In the genomic region with DNA sequence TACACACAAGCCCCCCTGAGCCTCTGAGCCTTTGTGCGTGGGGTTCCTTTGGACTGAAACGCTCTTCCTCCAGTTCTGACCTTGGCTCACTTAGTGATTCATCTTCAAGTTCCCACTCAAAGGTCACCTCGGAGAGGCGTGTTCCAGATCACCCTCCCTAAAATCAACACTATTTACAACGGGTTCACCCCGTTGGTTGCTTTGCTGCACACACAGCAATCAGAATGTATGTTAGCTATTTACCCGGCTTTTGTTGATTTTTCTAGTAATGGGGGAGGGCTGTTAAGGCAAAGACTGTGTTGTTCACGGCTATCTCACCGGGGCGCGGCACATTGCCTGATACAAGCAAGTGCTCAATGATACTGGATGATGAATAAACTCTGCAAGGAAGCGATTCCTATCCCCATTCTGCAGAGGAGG, we compare ENCODE assay signal across 8 cellular contexts. TPM values are rescaled to one million over a fixed set of nuclear protein-coding genes. Genes with fewer than 3 reads are reported as not detected.
DNase-seq lines count a peak whose midpoint lies in the region; ATAC-seq, FAIRE-seq and TF ChIP-seq lines count a peak whose summit lies in the region.

No MANE protein-coding gene starts in this region.

- POLR2A ChIA-PET in A549 (lab: Yijun Ruan, JAX), result no interaction called here

- peak overlapping the region; percentile 85 for H3K4me2 ChIP-seq in A549

- H3K4me3 ChIP-seq in A549 (peak overlapping the region; percentile 92), mesodermal cell (ENCODE audit: extremely low read depth, insufficient read depth, low read length, poor library complexity, severe bottlenecking) (peak overlapping the region; percentile 78)

- H3K9me3 ChIP-seq in A549, result no peaks in the 10 kb centered on the region
- no peaks in the 10 kb centered on the region for H3K9me3 ChIP-seq in mesodermal cell (ENCODE audit: control insufficient read depth, low read length)

- ATAC-seq in A549 (peak in 1 of 2 experiments; percentile 9; a peak in 1 of 6 replicates), HG03460 (IDR thresholded peaks at IDR 0.05; ENCODE audit: unreplicated experiment) (peak; percentile 4), HG02852 (IDR thresholded peaks at IDR 0.05; ENCODE audit: unreplicated experiment) (no peak), GM18517 (IDR thresholded peaks at IDR 0.05; ENCODE audit: unreplicated experiment) (no peak)

- no peak for TF ChIP-seq RAD21 in A549 (conservative IDR thresholded peaks at IDR 0.05 in 1 of 2, IDR thresholded peaks at IDR 0.05 in 1 of 2)

- TF ChIP-seq POLR2A in A549 (IDR thresholded peaks at IDR 0.05; ENCODE audit: low read length), result no peak

- H3K27ac ChIP-seq in A549 (peak overlapping the region; percentile 79 to 89; a peak in 5 of 6 replicates), caudate nucleus (ENCODE audit: low read depth, low read length) (peak overlapping the region; percentile 70), mesodermal cell (ENCODE audit: low read depth, low read length, severe bottlenecking) (no peak overlapping the region)

- WGBS in A549 (ENCODE audit: missing lambda C conversion rate), result 23% methylated on average over 12 of the region's 12 CpGs
- 60 to 69% methylated on average over 8 to 9 of the region's 12 CpGs for WGBS in mesodermal cell (ENCODE audit: insufficient coverage in 2 of 2), 2 experiments

- H3K36me3 ChIP-seq in mesodermal cell (ENCODE audit: control insufficient read depth, insufficient read depth, low read length), result peaks cover under 1% of the 10 kb centered on the region

- no peak for FAIRE-seq in A549 (lab: Jason Lieb, UNC)

- peaks cover 11% of the 10 kb centered on the region for H3K4me1 ChIP-seq in A549
- H3K4me1 ChIP-seq in mesodermal cell (ENCODE audit: control insufficient read depth, insufficient read depth, low read length, poor library complexity, severe bottlenecking), result peaks cover 8% of the 10 kb centered on the region

- no peak for TF ChIP-seq CTCF in A549 (IDR thresholded peaks at IDR 0.05)

- no peak for TF ChIP-seq EP300 in A549 (IDR thresholded peaks at IDR 0.05)

- DNase-seq in A549 (ENCODE audit: low read depth in 1 of 2, low spot score in 1 of 2) (no peak), caudate nucleus (lab: John Stamatoyannopoulos, UW) (no peak), NCI-H2227 (lab: John Stamatoyannopoulos, UW; ENCODE audit: unreplicated experiment) (no peak), HPDE6-E6E7 (ENCODE audit: extremely low spot score) (no peak)

- CTCF ChIA-PET in A549 (lab: Yijun Ruan, JAX), result interaction anchor here (1.7 to 2.5 kb wide), 2 partner anchors 8 to 24 kb away, joined by 4 to 12 read pairs; no protein-coding TSS in a partner anchor

TF ChIP-seq in A549, 52 proteins besides CTCF, POLR2A, EP300 and RAD21:
- TF ChIP-seq EHF (CRISPR knock-in tag; IDR thresholded peaks at IDR 0.05) (no peak), JUN (IDR thresholded peaks at IDR 0.05) (no peak), MYC (IDR thresholded peaks at IDR 0.05; ENCODE audit: borderline replicate concordance, low read length) (no peak), BCL3 (IDR thresholded peaks at IDR 0.05) (no peak), E2F6 (IDR thresholded peaks at IDR 0.05; ENCODE audit: borderline replicate concordance, low read depth) (no peak), HOXB5 (CRISPR knock-in tag; IDR thresholded peaks at IDR 0.05) (no peak), GATA3 (IDR thresholded peaks at IDR 0.05; ENCODE audit: borderline replicate concordance) (no peak), NPAS2 (CRISPR knock-in tag; IDR thresholded peaks at IDR 0.05; ENCODE audit: borderline replicate concordance) (no peak), ZNF302 (CRISPR knock-in tag; IDR thresholded peaks at IDR 0.05) (no peak), RCOR1 (IDR thresholded peaks at IDR 0.05; ENCODE audit: low read depth, low read length) (no peak)
- TF ChIP-seq, protein P1, sequence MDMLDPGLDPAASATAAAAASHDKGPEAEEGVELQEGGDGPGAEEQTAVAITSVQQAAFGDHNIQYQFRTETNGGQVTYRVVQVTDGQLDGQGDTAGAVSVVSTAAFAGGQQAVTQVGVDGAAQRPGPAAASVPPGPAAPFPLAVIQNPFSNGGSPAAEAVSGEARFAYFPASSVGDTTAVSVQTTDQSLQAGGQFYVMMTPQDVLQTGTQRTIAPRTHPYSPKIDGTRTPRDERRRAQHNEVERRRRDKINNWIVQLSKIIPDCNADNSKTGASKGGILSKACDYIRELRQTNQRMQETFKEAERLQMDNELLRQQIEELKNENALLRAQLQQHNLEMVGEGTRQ (IDR thresholded peaks at IDR 0.05), result no peak
- TF ChIP-seq, protein P2, sequence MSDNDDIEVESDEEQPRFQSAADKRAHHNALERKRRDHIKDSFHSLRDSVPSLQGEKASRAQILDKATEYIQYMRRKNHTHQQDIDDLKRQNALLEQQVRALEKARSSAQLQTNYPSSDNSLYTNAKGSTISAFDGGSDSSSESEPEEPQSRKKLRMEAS (IDR thresholded peaks at IDR 0.05), result no peak

RNA-seq across cellular contexts. Expression of gene NAGPA, which starts 1.0 kb away (rescaled TPM):
- polyA plus RNA-seq in A549 (2011; rRNA removed) (6.5 and 6.7 TPM in 2 replicates), A549 (2017; fragmentation: RNase III; extraction: RNeasy Plus Mini Kit Qiagen cat#74134 plus additional on column Dnase treatment) (12.6 to 17.3 TPM (median 16.5 TPM) in 3 replicates)
- polyA plus RNA-seq in A549 (2012; cell fraction: cytosol; rRNA removed), result 14.6 and 17.8 TPM in 2 replicates
- polyA plus RNA-seq in A549 (2012; cell fraction: nucleus; rRNA removed), result 44.4 and 60.0 TPM in 2 replicates
- polyA minus RNA-seq in A549 (2011; rRNA and poly(A)+ RNA removed), result 6.8 and 8.2 TPM in 2 replicates
- polyA plus RNA-seq in mesodermal cell (2013, experiment 1 of 2), result 9.1 TPM
- 8.5 TPM for polyA plus RNA-seq in mesodermal cell (2013, experiment 2 of 2)

RNA-seq across cellular contexts. Expression of gene C16orf89, which starts 33.0 kb away (rescaled TPM):
- not detected in 2 replicates for polyA plus RNA-seq in A549 (2011; rRNA removed)
- polyA plus RNA-seq in A549 (2012; cell fraction: cytosol; rRNA removed), result not detected in 2 replicates
- polyA plus RNA-seq in A549 (2012; cell fraction: nucleus; rRNA removed), result not detected in 2 replicates
- polyA plus RNA-seq in A549 (2017; fragmentation: RNase III; extraction: RNeasy Plus Mini Kit Qiagen cat#74134 plus additional on column Dnase treatment), result not detected in 3 replicates
- polyA minus RNA-seq in A549 (2011; rRNA and poly(A)+ RNA removed), result not detected in 2 replicates
- polyA plus RNA-seq in mesodermal cell (2013, experiment 1 of 2), result 3.5 TPM
- 2.3 TPM for polyA plus RNA-seq in mesodermal cell (2013, experiment 2 of 2)

RNA-seq across cellular contexts. Expression of gene ALG1, which starts 38.9 kb away (rescaled TPM):
- 30.9 and 35.5 TPM in 2 replicates for polyA plus RNA-seq in A549 (2011; rRNA removed)
- 31.7 and 37.9 TPM in 2 replicates for polyA plus RNA-seq in A549 (2012; cell fraction: cytosol; rRNA removed)
- 58.0 and 61.6 TPM in 2 replicates for polyA plus RNA-seq in A549 (2012; cell fraction: nucleus; rRNA removed)
- 29.6 to 33.4 TPM (median 31.7 TPM) in 3 replicates for polyA plus RNA-seq in A549 (2017; fragmentation: RNase III; extraction: RNeasy Plus Mini Kit Qiagen cat#74134 plus additional on column Dnase treatment)
- 46.8 and 55.7 TPM in 2 replicates for polyA minus RNA-seq in A549 (2011; rRNA and poly(A)+ RNA removed)
- 14.6 TPM for polyA plus RNA-seq in mesodermal cell (2013, experiment 1 of 2)
- 12.7 TPM for polyA plus RNA-seq in mesodermal cell (2013, experiment 2 of 2)
